24 cellular contexts compared by ENCODE assay signal in the genomic region with DNA sequence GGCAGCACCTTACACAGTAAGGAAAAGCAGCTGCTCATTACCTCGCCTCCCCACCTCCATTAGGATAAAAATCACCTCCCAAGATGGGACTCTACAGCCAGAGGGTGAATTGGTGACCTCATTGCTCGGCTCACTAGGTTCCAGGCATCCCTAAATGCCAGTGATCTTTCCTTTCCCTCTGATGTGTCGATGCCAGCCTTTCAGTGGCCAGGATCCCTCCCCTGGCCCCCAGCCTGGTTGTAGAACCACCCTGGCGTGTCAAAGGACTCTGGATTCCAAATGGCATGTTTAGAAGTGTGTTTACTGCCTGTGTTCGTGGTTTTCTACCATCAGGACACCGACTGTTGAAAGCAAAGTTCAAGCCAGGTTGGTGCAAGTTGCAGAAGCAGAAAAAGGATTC.
DNase-seq lines count a peak whose midpoint lies in the region; ATAC-seq, FAIRE-seq and TF ChIP-seq lines count a peak whose summit lies in the region.
"Had no signal": no experiment of that assay in that cellular context is flagged by ENCODE, and none has a peak within 500 bp of the region (broad histone marks: within the 10 kb centered on the region; RNA-seq: fewer than 3 reads in every experiment).

No MANE protein-coding gene starts in this region.

- BruUV-seq in K562 (replicated peaks; lab: Mats Ljungman, UMichigan): no TSS peak

- TF ChIP-seq CTCF in GM23338 (conservative IDR thresholded peaks at IDR 0.05; ENCODE audit: low read depth in 2 of 2) (no peak), K562 (IDR thresholded peaks at IDR 0.05 in 2 of 3, conservative IDR thresholded peaks at IDR 0.05 in 1 of 3; ENCODE audit: insufficient read depth in 2 of 3, low read depth in 1 of 3, low read length in 3 of 3) (no peak)

- no peak overlapping the region for H3K4me2 ChIP-seq in GM23338
- no peak overlapping the region for H3K4me2 ChIP-seq in K562 (ENCODE audit: insufficient read depth, low read length)
- H3K4me2 ChIP-seq: PC-9 had no signal

- H2AFZ ChIP-seq in GM23338 (0 out of 2 replicates have a peak overlapping the region, but pooled peaks have one; percentile 32), K562 (ENCODE audit: low read depth, low read length) (peak overlapping the region; percentile 37)
- H2AFZ ChIP-seq: PC-9 had no signal

- in situ Hi-C loops in K562 (cut with MboI): no loop called here

- H3K4me3 Mint-ChIP-seq in GM23338: no peak overlapping the region
- H3K4me3 Mint-ChIP-seq: CD4-positive, alpha-beta T cell had no signal

- intact Hi-C loops in K562 (cut with micrococcal nuclease) (loop anchor here (5.0 kb wide), 1 partner anchor 58 kb away; no protein-coding TSS in a partner anchor), sciatic nerve (cut with DNase I) (no loop called here)

- H3K27ac Mint-ChIP-seq in GM23338: no peak overlapping the region
- H3K27ac Mint-ChIP-seq: CD4-positive, alpha-beta T cell had no signal

- H3K4me1 ChIP-seq in GM23338 (ENCODE audit: insufficient read depth) (peaks cover 12% of the 10 kb centered on the region; the same call in 1 of the 2 replicates), K562 (replicated peaks in 1 of 2; ENCODE audit: control insufficient read depth in 2 of 2, insufficient read depth in 2 of 2, low read length in 2 of 2) (peaks cover 25 to 33% of the 10 kb centered on the region in 2 experiments)
- H3K4me1 ChIP-seq: BE2C, SJSA1 had no signal

- WGBS in K562 (ENCODE audit: insufficient coverage, low coverage, missing lambda C conversion rate): 63% methylated on average over 6 of the region's 6 CpGs

- FAIRE-seq in K562 (lab: Jason Lieb, UNC): no peak
- FAIRE-seq: GM12878, GM18507, HTR-8/SVneo had no signal

- H3F3A ChIP-seq in GM23338 (replicated peaks; ENCODE audit: low read depth): no peaks in the 10 kb centered on the region

- CTCF ChIA-PET in K562 (lab: Yijun Ruan, JAX; ENCODE audit: low intra/inter-chr PET ratio): no interaction called here

- no peak for TF ChIP-seq RAD21 in K562 (CRISPR knock-in tag; conservative IDR thresholded peaks at IDR 0.05 in 1 of 2, IDR thresholded peaks at IDR 0.05 in 1 of 2)

- H3K4me1 Mint-ChIP-seq in GM23338: peaks cover 10% of the 10 kb centered on the region

- H3K4me3 ChIP-seq in GM23338: no peak overlapping the region
- no peak overlapping the region for H3K4me3 ChIP-seq in K562
- H3K4me3 ChIP-seq: GM12878, MG63, PC-9, SJSA1 had no signal

- DNase-seq in GM23338 (ENCODE audit: low spot score) (no peak), K562 (ENCODE audit: extremely low read depth in 1 of 4, low spot score in 3 of 4) (no peak), kidney tubule cell (ENCODE audit: low spot score) (peak; percentile 96), sciatic nerve (ENCODE audit: low spot score) (peak; percentile 6), epidermal melanocyte (ENCODE audit: insufficient read length, low spot score) (no peak)
- no peak for DNase-seq in activated naive CD4-positive, alpha-beta T cell treated with anti-CD3 and anti-CD28 coated beads, Interleukin-2, amount 50 U/mL, for 16 hours
- DNase-seq: BE2C; Caco-2; CD4-positive, alpha-beta T cell; GF-D8; IMR-90; Karpas-422; MG63; NCI-H1048; NCI-H1436; NCI-H2171; NCI-H526; PC-9 had no signal

- no peak overlapping the region; a peak in 1 of 4 replicates for H3K9ac ChIP-seq in K562 (ENCODE audit: insufficient read depth in 1 of 2, low read depth in 2 of 2, low read length in 2 of 2)

- H3K27me3 ChIP-seq in GM23338 (ENCODE audit: insufficient read depth) (no peaks in the 10 kb centered on the region), K562 (ENCODE audit: control insufficient read depth in 2 of 2, insufficient read depth in 2 of 2, low read length in 2 of 2) (no peaks in the 10 kb centered on the region)
- H3K27me3 ChIP-seq: BE2C, MG63 had no signal

- H3K9me3 ChIP-seq in K562 (replicated peaks; ENCODE audit: control insufficient read depth, insufficient read depth, low read depth, low read length): no peaks in the 10 kb centered on the region
- H3K9me3 ChIP-seq: BE2C, Caco-2, MG63, SJSA1 had no signal

- H3K27me3 Mint-ChIP-seq in GM23338 (ENCODE audit: insufficient read depth, low read depth, poor library complexity): no peaks in the 10 kb centered on the region

- no peaks in the 10 kb centered on the region for H4K20me1 ChIP-seq in GM23338 (replicated peaks; ENCODE audit: insufficient read depth)
- no peaks in the 10 kb centered on the region for H4K20me1 ChIP-seq in K562 (replicated peaks; ENCODE audit: control insufficient read depth, insufficient read depth, low read length)

- 0 out of 2 replicates have a peak, but pooled peaks cover 1% of the 10 kb centered on the region for H3K9me2 ChIP-seq in GM23338 (ENCODE audit: insufficient read depth)

- no peaks in the 10 kb centered on the region for H3K36me3 Mint-ChIP-seq in GM23338 (ENCODE audit: low read depth)

- no peak for TF ChIP-seq POLR2A in K562 (conservative IDR thresholded peaks at IDR 0.05)

- H3K36me3 ChIP-seq in GM23338 (ENCODE audit: insufficient read depth) (no peaks in the 10 kb centered on the region), K562 (ENCODE audit: control insufficient read depth, insufficient read depth, low read length) (no peaks in the 10 kb centered on the region)
- H3K36me3 ChIP-seq: BE2C, MG63, SJSA1 had no signal

- no peak overlapping the region for H3K27ac ChIP-seq in GM23338 (ENCODE audit: low read depth)
- no peak overlapping the region for H3K27ac ChIP-seq in K562 (ENCODE audit: extremely low read depth, low read depth, low read length)
- H3K27ac ChIP-seq: HL-60, PC-9, SJSA1 had no signal

- H3K79me2 ChIP-seq in GM23338 (replicated peaks; ENCODE audit: insufficient read depth) (no peaks in the 10 kb centered on the region), K562 (ENCODE audit: control insufficient read depth, insufficient read depth, low read length) (no peaks in the 10 kb centered on the region)

- no peaks in the 10 kb centered on the region for H3K9me1 ChIP-seq in K562 (ENCODE audit: control insufficient read depth, insufficient read depth, low read length)

- POLR2A ChIA-PET in K562 (lab: Yijun Ruan, JAX): interaction anchor here (0.9 to 1.4 kb wide), 2 partner anchors 14 to 19 kb away, joined by 3 read pairs; no protein-coding TSS in a partner anchor

- H3K9me3 Mint-ChIP-seq in GM23338: no peaks in the 10 kb centered on the region; the same call in 2 of the 3 replicates
- H3K9me3 Mint-ChIP-seq: CD4-positive, alpha-beta T cell had no signal

- no peak for ATAC-seq in GM23338
- no peak for ATAC-seq in K562
- ATAC-seq in sciatic nerve: no peak
- ATAC-seq in GM19397 (IDR thresholded peaks at IDR 0.05; ENCODE audit: unreplicated experiment): no peak
- ATAC-seq: GM12878 had no signal

- no peak for TF ChIP-seq EP300 in K562 (IDR thresholded peaks at IDR 0.05; ENCODE audit: low read length)

TF ChIP-seq in GM23338, 12 proteins besides CTCF, POLR2A, EP300 and RAD21:
- TF ChIP-seq CREB1 (CRISPR knock-in tag; IDR thresholded peaks at IDR 0.05; ENCODE audit: low read depth) (no peak), ZNF114 (CRISPR knock-in tag; IDR thresholded peaks at IDR 0.05) (no peak)

TF ChIP-seq in K562, 482 proteins besides CTCF, POLR2A, EP300 and RAD21 (continues in another document):
- no peak for TF ChIP-seq SNRNP70 (optimal IDR thresholded peaks at IDR 0.05; ENCODE audit: low read depth, low read length)
- TF ChIP-seq U2AF1 (optimal IDR thresholded peaks at IDR 0.05; ENCODE audit: low read depth, low read length): no peak
- TF ChIP-seq PURB (CRISPR knock-in tag; IDR thresholded peaks at IDR 0.05; ENCODE audit: low read depth): no peak
- TF ChIP-seq MCM3 (IDR thresholded peaks at IDR 0.05): no peak
- no peak for TF ChIP-seq CREM (IDR thresholded peaks at IDR 0.05; ENCODE audit: low read depth)
- no peak for TF ChIP-seq ZFP1 (CRISPR knock-in tag; IDR thresholded peaks at IDR 0.05)
- TF ChIP-seq ZNF551 (CRISPR knock-in tag; IDR thresholded peaks at IDR 0.05): no peak
- no peak for TF ChIP-seq NCOA6 (IDR thresholded peaks at IDR 0.05)
- TF ChIP-seq TOE1 (IDR thresholded peaks at IDR 0.05; ENCODE audit: borderline replicate concordance): no peak
- no peak for TF ChIP-seq TOE1 (CRISPR knock-in tag; IDR thresholded peaks at IDR 0.05; ENCODE audit: borderline replicate concordance, low read depth)
- no peak for TF ChIP-seq MYBL2 (IDR thresholded peaks at IDR 0.05; ENCODE audit: low read depth)
- TF ChIP-seq MYBL2 (CRISPR knock-in tag; IDR thresholded peaks at IDR 0.05; ENCODE audit: borderline replicate concordance): no peak
- TF ChIP-seq CEBPB (tag; IDR thresholded peaks at IDR 0.05): no peak
- TF ChIP-seq ZNF41 (CRISPR knock-in tag; conservative IDR thresholded peaks at IDR 0.05): no peak
- no peak for TF ChIP-seq HSF4 (CRISPR knock-in tag; IDR thresholded peaks at IDR 0.05; ENCODE audit: borderline replicate concordance)
- TF ChIP-seq ZNF217 (CRISPR knock-in tag; IDR thresholded peaks at IDR 0.05): no peak
- TF ChIP-seq IFI16 (CRISPR knock-in tag; IDR thresholded peaks at IDR 0.05): no peak
- TF ChIP-seq, protein P1, sequence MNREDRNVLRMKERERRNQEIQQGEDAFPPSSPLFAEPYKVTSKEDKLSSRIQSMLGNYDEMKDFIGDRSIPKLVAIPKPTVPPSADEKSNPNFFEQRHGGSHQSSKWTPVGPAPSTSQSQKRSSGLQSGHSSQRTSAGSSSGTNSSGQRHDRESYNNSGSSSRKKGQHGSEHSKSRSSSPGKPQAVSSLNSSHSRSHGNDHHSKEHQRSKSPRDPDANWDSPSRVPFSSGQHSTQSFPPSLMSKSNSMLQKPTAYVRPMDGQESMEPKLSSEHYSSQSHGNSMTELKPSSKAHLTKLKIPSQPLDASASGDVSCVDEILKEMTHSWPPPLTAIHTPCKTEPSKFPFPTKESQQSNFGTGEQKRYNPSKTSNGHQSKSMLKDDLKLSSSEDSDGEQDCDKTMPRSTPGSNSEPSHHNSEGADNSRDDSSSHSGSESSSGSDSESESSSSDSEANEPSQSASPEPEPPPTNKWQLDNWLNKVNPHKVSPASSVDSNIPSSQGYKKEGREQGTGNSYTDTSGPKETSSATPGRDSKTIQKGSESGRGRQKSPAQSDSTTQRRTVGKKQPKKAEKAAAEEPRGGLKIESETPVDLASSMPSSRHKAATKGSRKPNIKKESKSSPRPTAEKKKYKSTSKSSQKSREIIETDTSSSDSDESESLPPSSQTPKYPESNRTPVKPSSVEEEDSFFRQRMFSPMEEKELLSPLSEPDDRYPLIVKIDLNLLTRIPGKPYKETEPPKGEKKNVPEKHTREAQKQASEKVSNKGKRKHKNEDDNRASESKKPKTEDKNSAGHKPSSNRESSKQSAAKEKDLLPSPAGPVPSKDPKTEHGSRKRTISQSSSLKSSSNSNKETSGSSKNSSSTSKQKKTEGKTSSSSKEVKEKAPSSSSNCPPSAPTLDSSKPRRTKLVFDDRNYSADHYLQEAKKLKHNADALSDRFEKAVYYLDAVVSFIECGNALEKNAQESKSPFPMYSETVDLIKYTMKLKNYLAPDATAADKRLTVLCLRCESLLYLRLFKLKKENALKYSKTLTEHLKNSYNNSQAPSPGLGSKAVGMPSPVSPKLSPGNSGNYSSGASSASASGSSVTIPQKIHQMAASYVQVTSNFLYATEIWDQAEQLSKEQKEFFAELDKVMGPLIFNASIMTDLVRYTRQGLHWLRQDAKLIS (CRISPR knock-in tag; IDR thresholded peaks at IDR 0.05): no peak
- no peak for TF ChIP-seq EGR1 (conservative IDR thresholded peaks at IDR 0.05)
- TF ChIP-seq TAF7 (tag; IDR thresholded peaks at IDR 0.05): no peak

Comparison
In these comparisons a context has a peak if more than half of its experiments do, and no peak if none do; other contexts are left out.
1. DNase-seq: peak in kidney tubule cell (single experiment) and sciatic nerve (single experiment); none in GM23338 (single experiment), K562 (0 of 4), activated naive CD4-positive, alpha-beta T cell treated with anti-CD3 and anti-CD28 coated beads, Interleukin-2, amount 50 U/mL, for 16 hours (single experiment) and epidermal melanocyte (single experiment).